Comparison of ENCODE assay signal across 1 cellular context in the genomic region with DNA sequence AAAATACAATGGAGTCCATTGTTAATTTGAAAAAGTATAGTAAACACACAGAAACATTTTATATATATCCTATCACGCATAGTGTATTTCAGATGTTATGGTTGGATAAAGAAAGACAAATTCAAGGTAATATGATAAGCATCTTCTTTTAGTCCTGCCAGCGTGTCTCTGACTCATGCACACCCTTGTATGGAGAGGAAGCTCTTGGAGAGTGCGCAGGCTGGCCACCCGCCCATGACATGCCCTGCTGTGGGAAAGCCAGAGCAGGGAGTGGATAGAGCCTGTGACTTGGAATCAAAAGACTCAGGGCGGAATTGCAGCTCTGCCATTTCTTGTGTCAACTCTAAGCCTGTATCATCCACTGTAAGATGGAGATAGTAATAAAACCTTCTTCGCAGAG.
TF ChIP-seq lines count a peak whose summit lies in the region.

No MANE protein-coding gene starts in this region.

TF ChIP-seq in H1, 55 proteins besides CTCF, POLR2A, EP300 and RAD21:
- TF ChIP-seq CREB1 (IDR thresholded peaks at IDR 0.05) (no peak), POLR2AphosphoS5 (IDR thresholded peaks at IDR 0.05; ENCODE audit: low read depth, low read length) (no peak), CBX5 (IDR thresholded peaks at IDR 0.05; ENCODE audit: low read depth, low read length) (no peak), SP1 (IDR thresholded peaks at IDR 0.05; ENCODE audit: low read depth, low read length) (no peak), SIX5 (IDR thresholded peaks at IDR 0.05; ENCODE audit: low read depth, low read length) (no peak), MAFK (IDR thresholded peaks at IDR 0.05; ENCODE audit: low read depth, low read length) (no peak), PHF8 (conservative IDR thresholded peaks at IDR 0.05; ENCODE audit: low read depth, low read length) (no peak), SIN3A (conservative IDR thresholded peaks at IDR 0.05 in 1 of 2, IDR thresholded peaks at IDR 0.05 in 1 of 2; ENCODE audit: low read depth in 1 of 2, low read length in 2 of 2) (no peak), EGR1 (IDR thresholded peaks at IDR 0.05; ENCODE audit: borderline replicate concordance, low read depth, low read length) (no peak), TAF1 (IDR thresholded peaks at IDR 0.05; ENCODE audit: low read depth, low read length) (no peak), KDM5A (IDR thresholded peaks at IDR 0.05; ENCODE audit: low read length) (no peak), CTBP2 (IDR thresholded peaks at IDR 0.05; ENCODE audit: borderline replicate concordance, insufficient read depth, insufficient read length, low read length) (no peak), RXRA (IDR thresholded peaks at IDR 0.05; ENCODE audit: insufficient read depth, low read depth, low read length) (no peak), SP4 (IDR thresholded peaks at IDR 0.05; ENCODE audit: low read length) (no peak), BCL11A (IDR thresholded peaks at IDR 0.05; ENCODE audit: low read depth in 2 of 2, low read length in 2 of 2) (no peak)
- TF ChIP-seq, protein P1, sequence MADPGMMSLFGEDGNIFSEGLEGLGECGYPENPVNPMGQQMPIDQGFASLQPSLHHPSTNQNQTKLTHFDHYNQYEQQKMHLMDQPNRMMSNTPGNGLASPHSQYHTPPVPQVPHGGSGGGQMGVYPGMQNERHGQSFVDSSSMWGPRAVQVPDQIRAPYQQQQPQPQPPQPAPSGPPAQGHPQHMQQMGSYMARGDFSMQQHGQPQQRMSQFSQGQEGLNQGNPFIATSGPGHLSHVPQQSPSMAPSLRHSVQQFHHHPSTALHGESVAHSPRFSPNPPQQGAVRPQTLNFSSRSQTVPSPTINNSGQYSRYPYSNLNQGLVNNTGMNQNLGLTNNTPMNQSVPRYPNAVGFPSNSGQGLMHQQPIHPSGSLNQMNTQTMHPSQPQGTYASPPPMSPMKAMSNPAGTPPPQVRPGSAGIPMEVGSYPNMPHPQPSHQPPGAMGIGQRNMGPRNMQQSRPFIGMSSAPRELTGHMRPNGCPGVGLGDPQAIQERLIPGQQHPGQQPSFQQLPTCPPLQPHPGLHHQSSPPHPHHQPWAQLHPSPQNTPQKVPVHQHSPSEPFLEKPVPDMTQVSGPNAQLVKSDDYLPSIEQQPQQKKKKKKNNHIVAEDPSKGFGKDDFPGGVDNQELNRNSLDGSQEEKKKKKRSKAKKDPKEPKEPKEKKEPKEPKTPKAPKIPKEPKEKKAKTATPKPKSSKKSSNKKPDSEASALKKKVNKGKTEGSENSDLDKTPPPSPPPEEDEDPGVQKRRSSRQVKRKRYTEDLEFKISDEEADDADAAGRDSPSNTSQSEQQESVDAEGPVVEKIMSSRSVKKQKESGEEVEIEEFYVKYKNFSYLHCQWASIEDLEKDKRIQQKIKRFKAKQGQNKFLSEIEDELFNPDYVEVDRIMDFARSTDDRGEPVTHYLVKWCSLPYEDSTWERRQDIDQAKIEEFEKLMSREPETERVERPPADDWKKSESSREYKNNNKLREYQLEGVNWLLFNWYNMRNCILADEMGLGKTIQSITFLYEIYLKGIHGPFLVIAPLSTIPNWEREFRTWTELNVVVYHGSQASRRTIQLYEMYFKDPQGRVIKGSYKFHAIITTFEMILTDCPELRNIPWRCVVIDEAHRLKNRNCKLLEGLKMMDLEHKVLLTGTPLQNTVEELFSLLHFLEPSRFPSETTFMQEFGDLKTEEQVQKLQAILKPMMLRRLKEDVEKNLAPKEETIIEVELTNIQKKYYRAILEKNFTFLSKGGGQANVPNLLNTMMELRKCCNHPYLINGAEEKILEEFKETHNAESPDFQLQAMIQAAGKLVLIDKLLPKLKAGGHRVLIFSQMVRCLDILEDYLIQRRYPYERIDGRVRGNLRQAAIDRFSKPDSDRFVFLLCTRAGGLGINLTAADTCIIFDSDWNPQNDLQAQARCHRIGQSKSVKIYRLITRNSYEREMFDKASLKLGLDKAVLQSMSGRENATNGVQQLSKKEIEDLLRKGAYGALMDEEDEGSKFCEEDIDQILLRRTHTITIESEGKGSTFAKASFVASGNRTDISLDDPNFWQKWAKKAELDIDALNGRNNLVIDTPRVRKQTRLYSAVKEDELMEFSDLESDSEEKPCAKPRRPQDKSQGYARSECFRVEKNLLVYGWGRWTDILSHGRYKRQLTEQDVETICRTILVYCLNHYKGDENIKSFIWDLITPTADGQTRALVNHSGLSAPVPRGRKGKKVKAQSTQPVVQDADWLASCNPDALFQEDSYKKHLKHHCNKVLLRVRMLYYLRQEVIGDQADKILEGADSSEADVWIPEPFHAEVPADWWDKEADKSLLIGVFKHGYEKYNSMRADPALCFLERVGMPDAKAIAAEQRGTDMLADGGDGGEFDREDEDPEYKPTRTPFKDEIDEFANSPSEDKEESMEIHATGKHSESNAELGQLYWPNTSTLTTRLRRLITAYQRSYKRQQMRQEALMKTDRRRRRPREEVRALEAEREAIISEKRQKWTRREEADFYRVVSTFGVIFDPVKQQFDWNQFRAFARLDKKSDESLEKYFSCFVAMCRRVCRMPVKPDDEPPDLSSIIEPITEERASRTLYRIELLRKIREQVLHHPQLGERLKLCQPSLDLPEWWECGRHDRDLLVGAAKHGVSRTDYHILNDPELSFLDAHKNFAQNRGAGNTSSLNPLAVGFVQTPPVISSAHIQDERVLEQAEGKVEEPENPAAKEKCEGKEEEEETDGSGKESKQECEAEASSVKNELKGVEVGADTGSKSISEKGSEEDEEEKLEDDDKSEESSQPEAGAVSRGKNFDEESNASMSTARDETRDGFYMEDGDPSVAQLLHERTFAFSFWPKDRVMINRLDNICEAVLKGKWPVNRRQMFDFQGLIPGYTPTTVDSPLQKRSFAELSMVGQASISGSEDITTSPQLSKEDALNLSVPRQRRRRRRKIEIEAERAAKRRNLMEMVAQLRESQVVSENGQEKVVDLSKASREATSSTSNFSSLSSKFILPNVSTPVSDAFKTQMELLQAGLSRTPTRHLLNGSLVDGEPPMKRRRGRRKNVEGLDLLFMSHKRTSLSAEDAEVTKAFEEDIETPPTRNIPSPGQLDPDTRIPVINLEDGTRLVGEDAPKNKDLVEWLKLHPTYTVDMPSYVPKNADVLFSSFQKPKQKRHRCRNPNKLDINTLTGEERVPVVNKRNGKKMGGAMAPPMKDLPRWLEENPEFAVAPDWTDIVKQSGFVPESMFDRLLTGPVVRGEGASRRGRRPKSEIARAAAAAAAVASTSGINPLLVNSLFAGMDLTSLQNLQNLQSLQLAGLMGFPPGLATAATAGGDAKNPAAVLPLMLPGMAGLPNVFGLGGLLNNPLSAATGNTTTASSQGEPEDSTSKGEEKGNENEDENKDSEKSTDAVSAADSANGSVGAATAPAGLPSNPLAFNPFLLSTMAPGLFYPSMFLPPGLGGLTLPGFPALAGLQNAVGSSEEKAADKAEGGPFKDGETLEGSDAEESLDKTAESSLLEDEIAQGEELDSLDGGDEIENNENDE (IDR thresholded peaks at IDR 0.05; ENCODE audit: insufficient replicate concordance, low read length): no peak
TF ChIP-seq in H1: peak in this region for 0.
